In the genomic region with DNA sequence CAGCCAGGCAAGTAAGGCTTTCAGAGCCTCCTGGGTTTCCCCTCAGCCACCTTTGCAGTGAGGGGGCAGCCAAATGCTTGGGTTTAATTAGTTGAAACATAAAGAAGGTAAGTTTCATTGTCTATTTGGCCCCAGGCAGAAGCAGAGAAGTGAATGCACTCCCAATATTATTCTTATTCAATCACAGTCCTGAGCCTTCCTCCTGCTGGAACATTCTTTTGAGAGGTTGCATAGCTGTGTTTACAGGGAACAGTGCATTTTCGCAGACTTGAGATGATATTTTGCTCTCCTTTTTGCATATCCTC, we compare ENCODE assay signal across 9 cellular contexts. TPM values are rescaled to one million over a fixed set of nuclear protein-coding genes. Genes with fewer than 3 reads are reported as not detected.
DNase-seq lines count a peak whose midpoint lies in the region; ATAC-seq and TF ChIP-seq lines count a peak whose summit lies in the region.
"Had no signal": no experiment of that assay in that cellular context is flagged by ENCODE, and none has a peak within 500 bp of the region (broad histone marks: within the 10 kb centered on the region; RNA-seq: fewer than 3 reads in every experiment).

No MANE protein-coding gene starts in this region.

- H3K4me3 ChIP-seq in left ventricle myocardium inferior, result no peak overlapping the region
- no peak overlapping the region for H3K4me3 ChIP-seq in right atrium auricular region
- H3K4me3 ChIP-seq in upper lobe of left lung, result no peak overlapping the region

- H3K27me3 ChIP-seq in left ventricle myocardium inferior (ENCODE audit: low read depth) (no peaks in the 10 kb centered on the region), right atrium auricular region (no peaks in the 10 kb centered on the region), upper lobe of left lung (no peaks in the 10 kb centered on the region)

- DNase-seq in left ventricle myocardium inferior (no peak), right atrium auricular region (ENCODE audit: low spot score) (no peak), caudate nucleus (lab: John Stamatoyannopoulos, UW) (no peak), upper lobe of left lung (no peak), activated gamma-delta T cell (lab: John Stamatoyannopoulos, UW) (no peak), sciatic nerve (ENCODE audit: low spot score) (no peak), NCI-H748 treated with DMSO at 0.1 percent for 48 hours (lab: John Stamatoyannopoulos, UW) (no peak)
- DNase-seq: activated naive CD4-positive, alpha-beta T cell treated with anti-CD3 and anti-CD28 coated beads, Interleukin-2, amount 50 U/mL, for 16 hours had no signal

- H3K36me3 ChIP-seq in left ventricle myocardium inferior (no peaks in the 10 kb centered on the region), right atrium auricular region (no peaks in the 10 kb centered on the region), upper lobe of left lung (no peaks in the 10 kb centered on the region)

- H3K27ac ChIP-seq in left ventricle myocardium inferior (replicated peaks), result peak overlapping the region; percentile 68
- no peak overlapping the region for H3K27ac ChIP-seq in right atrium auricular region
- H3K27ac ChIP-seq in caudate nucleus (ENCODE audit: low read depth, low read length), result peak overlapping the region; percentile 13
- H3K27ac ChIP-seq in upper lobe of left lung, result peak overlapping the region; percentile 78 to 87 (median 80)

- ATAC-seq in HG02885 (IDR thresholded peaks at IDR 0.05; ENCODE audit: poor library complexity, unreplicated experiment) (peak; percentile 60), upper lobe of left lung (ENCODE audit: low FRiP score in 2 of 2) (no peak), sciatic nerve (no peak)

- no peak for TF ChIP-seq CTCF in left ventricle myocardium inferior (IDR thresholded peaks at IDR 0.05; ENCODE audit: borderline replicate concordance)
- TF ChIP-seq CTCF in right atrium auricular region (IDR thresholded peaks at IDR 0.05), result no peak
- TF ChIP-seq CTCF in upper lobe of left lung (IDR thresholded peaks at IDR 0.05), result no peak

- WGBS in upper lobe of left lung, 2 donors, result 92 to 100% methylated on average over 1 of the region's 1 CpG

- peaks cover 50% of the 10 kb centered on the region for H3K4me1 ChIP-seq in left ventricle myocardium inferior
- peaks cover 0 to 36% of the 10 kb centered on the region in 2 donors for H3K4me1 ChIP-seq in right atrium auricular region
- H3K4me1 ChIP-seq in upper lobe of left lung, result peaks cover 31 to 36% (median 34%) of the 10 kb centered on the region in 4 donors

- TF ChIP-seq POLR2A in upper lobe of left lung (IDR thresholded peaks at IDR 0.05), result no peak

- TF ChIP-seq EP300 in upper lobe of left lung (IDR thresholded peaks at IDR 0.05), result no peak

- H3K9me3 ChIP-seq in left ventricle myocardium inferior (replicated peaks), result no peaks in the 10 kb centered on the region
- no peaks in the 10 kb centered on the region for H3K9me3 ChIP-seq in right atrium auricular region
- no peaks in the 10 kb centered on the region for H3K9me3 ChIP-seq in upper lobe of left lung

- intact Hi-C loops in left ventricle myocardium inferior (cut with micrococcal nuclease), result no loop called here
- intact Hi-C loops in sciatic nerve (cut with DNase I), result no loop called here

RNA-seq across cellular contexts. Expression of a gene that starts 13.9 kb away (rescaled TPM):
- total RNA-seq in left ventricle myocardium inferior (8.2 TPM), right atrium auricular region (1 to 10 TPM; 3.5 to 5.8 TPM), upper lobe of left lung (10 to 100 TPM in 3 of 6 donors, 1 to 10 TPM in 3; 5.4 to 25.1 (median 13.0) TPM), sciatic nerve (7.4 TPM)

Comparison
In these comparisons a context has a peak if more than half of its experiments do, and no peak if none do; other contexts are left out.
1. H3K27ac ChIP-seq: peak in left ventricle myocardium inferior (single experiment), caudate nucleus (single experiment) and upper lobe of left lung (4 of 4); none in right atrium auricular region (0 of 2).